In the genomic region with DNA sequence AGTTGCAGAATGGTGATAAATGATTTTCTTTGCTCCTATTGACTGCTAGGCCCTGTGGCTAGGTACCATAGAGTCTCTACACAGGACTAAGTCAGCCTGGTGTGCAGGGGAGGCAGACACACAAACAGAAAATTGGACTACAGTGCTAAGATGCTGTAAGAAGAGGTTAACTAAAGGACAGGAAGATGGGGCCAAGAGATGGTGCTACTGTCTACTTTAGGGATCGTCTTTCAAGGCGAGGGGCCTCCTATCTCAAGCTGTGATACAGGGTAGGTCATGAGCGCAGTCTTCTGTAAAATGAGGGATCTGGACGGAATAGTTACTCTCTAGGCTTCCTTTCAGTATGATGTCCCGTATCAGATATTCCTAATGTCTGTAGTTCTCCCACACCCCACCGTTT, we compare ENCODE assay signal across 8 cellular contexts. TPM values are rescaled to one million over a fixed set of nuclear protein-coding genes. Genes with fewer than 3 reads are reported as not detected.
DNase-seq lines count a peak whose midpoint lies in the region; ATAC-seq, FAIRE-seq and TF ChIP-seq lines count a peak whose summit lies in the region.

No MANE protein-coding gene starts in this region.

- H3K4me3 ChIP-seq in CD8-positive, alpha-beta T cell (ENCODE audit: low read depth, low read length), result peak overlapping the region; percentile 70
- H3K4me3 ChIP-seq in dorsolateral prefrontal cortex (peak overlapping the region; percentile 54 to 96 (median 82)), neural cell (ENCODE audit: low read length) (peak overlapping the region; percentile 79)

- TF ChIP-seq CTCF in CD8-positive, alpha-beta T cell (IDR thresholded peaks at IDR 0.05), result no peak
- no peak for TF ChIP-seq CTCF in dorsolateral prefrontal cortex (IDR thresholded peaks at IDR 0.05 in 54 of 56, conservative IDR thresholded peaks at IDR 0.05 in 2 of 56; ENCODE audit: low read depth in 1 of 56, partially characterized antibody in 56 of 56)
- TF ChIP-seq CTCF in neural cell (IDR thresholded peaks at IDR 0.05; ENCODE audit: poor library complexity, severe bottlenecking), result no peak
- no peak for TF ChIP-seq CTCF in D721Med (IDR thresholded peaks at IDR 0.05; ENCODE audit: insufficient read depth, missing control alignments)

- H3F3A ChIP-seq in neural cell (ENCODE audit: insufficient read depth, low read length, poor library complexity, severe bottlenecking), result no peaks in the 10 kb centered on the region

- H3K36me3 ChIP-seq in CD8-positive, alpha-beta T cell (ENCODE audit: insufficient read depth, low read length), result peaks cover 3% of the 10 kb centered on the region
- H3K36me3 ChIP-seq in neural cell (ENCODE audit: insufficient read depth, low read length), result no peaks in the 10 kb centered on the region

- no peak overlapping the region for H3K4me3 Mint-ChIP-seq in CD8-positive, alpha-beta T cell

- peaks cover 24% of the 10 kb centered on the region for H3K36me3 Mint-ChIP-seq in CD8-positive, alpha-beta T cell

- peaks cover 11% of the 10 kb centered on the region for H3K4me1 Mint-ChIP-seq in CD8-positive, alpha-beta T cell (ENCODE audit: low read depth)

- H3K4me2 ChIP-seq in neural cell (ENCODE audit: low read length), result peak overlapping the region; percentile 95

- POLR2A ChIA-PET in CD8-positive, alpha-beta T cell (lab: Charles Lee), result interaction anchor here (0.8 to 1.8 kb wide), 6 partner anchors 8 to 152 kb away, joined by 3 to 11 read pairs (median 6); partner anchors contain the start of gene NME2

- H3K27ac ChIP-seq in CD8-positive, alpha-beta T cell (ENCODE audit: low read depth, low read length), result peak overlapping the region; percentile 58
- peak overlapping the region in 32 of 59 donors; percentile 4 to 99 (median 95) for H3K27ac ChIP-seq in dorsolateral prefrontal cortex
- H3K27ac ChIP-seq in neural cell (ENCODE audit: low read length), result peak overlapping the region; percentile 71

- no peaks in the 10 kb centered on the region for H3K9me3 ChIP-seq in CD8-positive, alpha-beta T cell (ENCODE audit: low read length)
- no peaks in the 10 kb centered on the region for H3K9me3 ChIP-seq in neural cell (ENCODE audit: low read length)

- no peak for ATAC-seq in CD8-positive, alpha-beta T cell
- no peak for ATAC-seq in GM21423 (IDR thresholded peaks at IDR 0.05; ENCODE audit: unreplicated experiment)

- TF ChIP-seq RAD21 in neural cell (conservative IDR thresholded peaks at IDR 0.05), result no peak

- CTCF ChIA-PET in CD8-positive, alpha-beta T cell (lab: Charles Lee), result interaction anchor here (1.0 to 3.5 kb wide), 7 partner anchors 10 to 313 kb away, joined by 3 to 124 read pairs (median 13); partner anchors contain the start of genes NME2 and SPAG9

- no peaks in the 10 kb centered on the region for H3K9me2 ChIP-seq in neural cell (ENCODE audit: insufficient read depth, low read length)

- H2AFZ ChIP-seq in neural cell (ENCODE audit: low read depth, low read length), result peak overlapping the region; percentile 84

- H3K9me3 Mint-ChIP-seq in CD8-positive, alpha-beta T cell, result no peaks in the 10 kb centered on the region

- H3K27ac Mint-ChIP-seq in CD8-positive, alpha-beta T cell, result no peak overlapping the region

- FAIRE-seq in D721Med (lab: Jason Lieb, UNC), result no peak

- DNase-seq in CD8-positive, alpha-beta T cell, result no peak
- DNase-seq in LHCN-M2 (ENCODE audit: low read depth) (peak; percentile 19), dorsolateral prefrontal cortex (no peak), NCI-H187 treated with DMSO at 0.1 percent for 48 hours (lab: John Stamatoyannopoulos, UW) (no peak), D721Med (ENCODE audit: insufficient read length, low spot score) (no peak)
- DNase-seq in activated naive CD4-positive, alpha-beta T cell treated with anti-CD3 and anti-CD28 coated beads, Interleukin-2, amount 50 U/mL, for 16 hours, result no peak

- no peaks in the 10 kb centered on the region for H4K20me1 ChIP-seq in neural cell (ENCODE audit: insufficient read depth)

- TF ChIP-seq EP300 in neural cell (conservative IDR thresholded peaks at IDR 0.05; ENCODE audit: poor library complexity, severe bottlenecking), result no peak

- intact Hi-C loops in CD8-positive, alpha-beta T cell (cut with DNase I, micrococcal nuclease), result loop anchor here (5.0 to 10.0 kb wide), 3 partner anchors 97 to 372 kb away; no protein-coding TSS in a partner anchor
- intact Hi-C loops in dorsolateral prefrontal cortex (cut with DNase I), result loop anchor here (5.0 to 10.0 kb wide), 4 partner anchors 99 to 302 kb away; partner anchors contain the start of gene TOB1 (in 1 of the 2)

- H3K79me2 ChIP-seq in neural cell (replicated peaks; ENCODE audit: insufficient read depth, low read length), result peaks cover 31% of the 10 kb centered on the region

- H3K27me3 Mint-ChIP-seq in CD8-positive, alpha-beta T cell (ENCODE audit: low read depth), result no peaks in the 10 kb centered on the region

- H3K27me3 ChIP-seq in CD8-positive, alpha-beta T cell (ENCODE audit: insufficient read depth, low read length), result no peaks in the 10 kb centered on the region
- H3K27me3 ChIP-seq in dorsolateral prefrontal cortex, result no peaks in the 10 kb centered on the region
- H3K27me3 ChIP-seq in neural cell (ENCODE audit: insufficient read depth, low read depth, low read length), result no peaks in the 10 kb centered on the region

- H3K9ac ChIP-seq in neural cell (ENCODE audit: low read length), result peak overlapping the region; percentile 74

- peaks cover 22% of the 10 kb centered on the region for H3K4me1 ChIP-seq in CD8-positive, alpha-beta T cell (ENCODE audit: insufficient read depth, low read length)

TF ChIP-seq in neural cell, 6 proteins besides CTCF, POLR2A, EP300 and RAD21:
- TF ChIP-seq EZH2 (IDR thresholded peaks at IDR 0.05; ENCODE audit: borderline replicate concordance, insufficient read depth, low read length, poor library complexity, severe bottlenecking), result no peak
- no peak for TF ChIP-seq POLR2AphosphoS5 (IDR thresholded peaks at IDR 0.05)
- TF ChIP-seq SMC3 (conservative IDR thresholded peaks at IDR 0.05; ENCODE audit: poor library complexity), result no peak
- TF ChIP-seq TAF1 (IDR thresholded peaks at IDR 0.05; ENCODE audit: low read depth), result no peak
- TF ChIP-seq MXI1 (conservative IDR thresholded peaks at IDR 0.05; ENCODE audit: poor library complexity, severe bottlenecking), result no peak
- TF ChIP-seq, protein P1, sequence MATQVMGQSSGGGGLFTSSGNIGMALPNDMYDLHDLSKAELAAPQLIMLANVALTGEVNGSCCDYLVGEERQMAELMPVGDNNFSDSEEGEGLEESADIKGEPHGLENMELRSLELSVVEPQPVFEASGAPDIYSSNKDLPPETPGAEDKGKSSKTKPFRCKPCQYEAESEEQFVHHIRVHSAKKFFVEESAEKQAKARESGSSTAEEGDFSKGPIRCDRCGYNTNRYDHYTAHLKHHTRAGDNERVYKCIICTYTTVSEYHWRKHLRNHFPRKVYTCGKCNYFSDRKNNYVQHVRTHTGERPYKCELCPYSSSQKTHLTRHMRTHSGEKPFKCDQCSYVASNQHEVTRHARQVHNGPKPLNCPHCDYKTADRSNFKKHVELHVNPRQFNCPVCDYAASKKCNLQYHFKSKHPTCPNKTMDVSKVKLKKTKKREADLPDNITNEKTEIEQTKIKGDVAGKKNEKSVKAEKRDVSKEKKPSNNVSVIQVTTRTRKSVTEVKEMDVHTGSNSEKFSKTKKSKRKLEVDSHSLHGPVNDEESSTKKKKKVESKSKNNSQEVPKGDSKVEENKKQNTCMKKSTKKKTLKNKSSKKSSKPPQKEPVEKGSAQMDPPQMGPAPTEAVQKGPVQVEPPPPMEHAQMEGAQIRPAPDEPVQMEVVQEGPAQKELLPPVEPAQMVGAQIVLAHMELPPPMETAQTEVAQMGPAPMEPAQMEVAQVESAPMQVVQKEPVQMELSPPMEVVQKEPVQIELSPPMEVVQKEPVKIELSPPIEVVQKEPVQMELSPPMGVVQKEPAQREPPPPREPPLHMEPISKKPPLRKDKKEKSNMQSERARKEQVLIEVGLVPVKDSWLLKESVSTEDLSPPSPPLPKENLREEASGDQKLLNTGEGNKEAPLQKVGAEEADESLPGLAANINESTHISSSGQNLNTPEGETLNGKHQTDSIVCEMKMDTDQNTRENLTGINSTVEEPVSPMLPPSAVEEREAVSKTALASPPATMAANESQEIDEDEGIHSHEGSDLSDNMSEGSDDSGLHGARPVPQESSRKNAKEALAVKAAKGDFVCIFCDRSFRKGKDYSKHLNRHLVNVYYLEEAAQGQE (IDR thresholded peaks at IDR 0.05; ENCODE audit: borderline replicate concordance), result no peak

RNA-seq across cellular contexts. Expression of gene NME1, which starts 0.8 kb away (rescaled TPM):
- 10 to 100 TPM; 11.3 to 12.1 TPM for total RNA-seq in CD8-positive, alpha-beta T cell
- total RNA-seq in LHCN-M2 (2014; rRNA removed) (234 and 259 TPM in 2 replicates), dorsolateral prefrontal cortex (100 to 1,000 TPM in 28 of 120 experiments, 10 to 100 TPM in 92; 27.3 to 129 (median 82.4) TPM)
- 271 TPM for polyA plus RNA-seq in LHCN-M2 (2012)
- 224 and 262 TPM in 2 replicates for polyA plus RNA-seq in neural cell
- 42.9 and 48.0 TPM in 2 replicates for polyA minus RNA-seq in neural cell

RNA-seq across cellular contexts. Expression of gene NME2, which starts 12.0 kb away (rescaled TPM):
- total RNA-seq in CD8-positive, alpha-beta T cell, result 100 to 1,000 TPM; 165 to 168 TPM
- 683 and 689 TPM in 2 replicates for total RNA-seq in LHCN-M2 (2014; rRNA removed)
- 1,187 TPM for polyA plus RNA-seq in LHCN-M2 (2012)
- total RNA-seq in dorsolateral prefrontal cortex, result 100 to 1,000 TPM in 119 of 120 experiments, 10 to 100 TPM in 1; 99.4 to 250 (median 169) TPM
- polyA plus RNA-seq in neural cell, result 127 and 133 TPM in 2 replicates
- 15.1 and 33.2 TPM in 2 replicates for polyA minus RNA-seq in neural cell

RNA-seq across cellular contexts. Expression of gene SPAG9, which starts 33.5 kb away (rescaled TPM):
- total RNA-seq in CD8-positive, alpha-beta T cell, result 10 to 100 TPM; 75.7 to 77.6 TPM
- total RNA-seq in LHCN-M2 (2014; rRNA removed) (83.7 and 89.6 TPM in 2 replicates), dorsolateral prefrontal cortex (100 to 1,000 TPM; 177 to 522 (median 260) TPM)
- polyA plus RNA-seq in LHCN-M2 (2012), result 28.8 TPM
- polyA plus RNA-seq in neural cell, result 189 and 201 TPM in 2 replicates
- 430 and 440 TPM in 2 replicates for polyA minus RNA-seq in neural cell
